ENCODE assay signal across 8 cellular contexts in the genomic region with DNA sequence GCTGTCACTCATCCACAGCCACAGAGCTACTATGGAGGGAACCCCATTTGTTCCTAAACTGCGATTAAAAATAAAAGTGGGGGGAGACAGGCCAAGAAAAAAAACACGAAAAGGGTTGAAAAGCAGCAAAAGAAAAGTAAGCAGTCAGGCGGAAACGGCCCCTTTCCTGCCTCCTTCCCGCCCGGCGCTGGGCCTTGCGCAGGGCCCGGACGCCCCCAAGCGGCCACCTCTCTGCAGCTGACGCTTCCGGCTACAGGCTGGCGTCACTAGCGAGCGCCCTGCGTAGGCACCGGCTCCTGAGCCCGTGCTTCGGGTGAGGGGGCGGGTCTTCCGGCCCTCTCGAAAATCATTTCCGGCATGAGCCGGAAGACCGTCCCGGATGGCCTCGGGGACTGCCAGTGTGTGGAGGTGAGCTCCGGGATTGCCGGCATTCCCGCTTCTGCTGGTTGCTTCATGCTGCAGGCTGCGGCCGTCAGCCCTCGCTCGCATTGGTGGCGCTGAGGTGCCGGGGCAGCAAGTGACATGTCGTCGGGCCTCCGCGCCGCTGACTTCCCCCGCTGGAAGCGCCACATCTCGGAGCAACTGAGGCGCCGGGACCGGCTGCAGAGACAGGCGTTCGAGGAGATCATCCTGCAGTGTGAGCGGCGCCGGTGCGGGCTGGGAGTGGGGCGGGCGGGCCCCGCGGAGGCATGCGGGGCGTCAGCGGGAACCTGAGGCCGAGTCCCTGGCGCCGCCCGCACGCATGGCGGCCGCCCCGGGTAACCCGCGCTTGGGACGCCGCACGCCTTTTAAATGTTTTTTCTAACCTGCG. TPM values are rescaled to one million over a fixed set of nuclear protein-coding genes. Genes with fewer than 3 reads are reported as not detected.
DNase-seq lines count a peak whose midpoint lies in the region; ATAC-seq and TF ChIP-seq lines count a peak whose summit lies in the region.

A gene (plus strand): TSS at position 368 of the 811 bp plus-strand sequence. CDS start 155 bp downstream, at position 523.

- DNase-seq in NCI-H526 treated with DMSO at 0.1 percent for 48 hours (lab: John Stamatoyannopoulos, UW) (peak; percentile 83), coronary artery (ENCODE audit: low spot score) (peak; percentile 96), left colon (peak; percentile 97 to 98)
- DNase-seq in activated CD4-positive, alpha-beta T cell treated with anti-CD3 and anti-CD28 coated beads, Interleukin-2, amount 10 ng/mL, durations not matched to agents 24 days and 14 days, result peak; percentile 99
- peak; percentile 96 for DNase-seq in stimulated activated CD4-positive, alpha-beta T cell treated with anti-CD3 and anti-CD28 coated beads, Interleukin-1b, Interleukin-23, amount 100 ng/mL, for 48 hours

- peak within 1 kb of the TSS; percentile 97 for H3K27ac Mint-ChIP-seq in activated CD4-positive, alpha-beta T cell treated with anti-CD3 and anti-CD28 coated beads, Interleukin-2, amount 10 ng/mL, durations not matched to agents 24 days and 14 days

- intact Hi-C loops in activated CD4-positive, alpha-beta T cell treated with anti-CD3 and anti-CD28 coated beads, Interleukin-2, amount 10 ng/mL, durations not matched to agents 24 days and 14 days (cut with micrococcal nuclease), result loop anchor here (1.0 to 10.0 kb wide), 10 partner anchors 17 to 645 kb away; a partner anchor contains a TSS
- intact Hi-C loops in left colon (cut with DNase I, micrococcal nuclease), result no loop called here

- H3K4me1 Mint-ChIP-seq in activated CD4-positive, alpha-beta T cell treated with anti-CD3 and anti-CD28 coated beads, Interleukin-2, amount 10 ng/mL, durations not matched to agents 24 days and 14 days, result peaks cover 58% of the 10 kb centered on the region

- H3K4me3 Mint-ChIP-seq in activated CD4-positive, alpha-beta T cell treated with anti-CD3 and anti-CD28 coated beads, Interleukin-2, amount 10 ng/mL, durations not matched to agents 24 days and 14 days, result peak within 1 kb of the TSS; percentile 87

- H3K27ac ChIP-seq in C4-2B, result peak within 1 kb of the TSS; percentile 84
- peak within 1 kb of the TSS; percentile 59 to 85 for H3K27ac ChIP-seq in coronary artery

- H3K9me3 Mint-ChIP-seq in activated CD4-positive, alpha-beta T cell treated with anti-CD3 and anti-CD28 coated beads, Interleukin-2, amount 10 ng/mL, durations not matched to agents 24 days and 14 days, result no peaks in the 10 kb centered on the region

- peak within 1 kb of the TSS; percentile 93 for H3K4me3 ChIP-seq in coronary artery

- H3K36me3 Mint-ChIP-seq in activated CD4-positive, alpha-beta T cell treated with anti-CD3 and anti-CD28 coated beads, Interleukin-2, amount 10 ng/mL, durations not matched to agents 24 days and 14 days (ENCODE audit: low read depth), result peaks cover 22% of the 10 kb centered on the region

- H3K27me3 Mint-ChIP-seq in activated CD4-positive, alpha-beta T cell treated with anti-CD3 and anti-CD28 coated beads, Interleukin-2, amount 10 ng/mL, durations not matched to agents 24 days and 14 days, result no peaks in the 10 kb centered on the region

- ATAC-seq in GM19328 (IDR thresholded peaks at IDR 0.05; ENCODE audit: unreplicated experiment) (peak; percentile 91), HG03520 (IDR thresholded peaks at IDR 0.05; ENCODE audit: unreplicated experiment) (peak; percentile 96), left colon (peak; percentile 94)

- peak; percentile 94 for TF ChIP-seq CTCF in C4-2B (conservative IDR thresholded peaks at IDR 0.05)
- TF ChIP-seq CTCF in coronary artery (IDR thresholded peaks at IDR 0.05), result peak; percentile 71

RNA-seq across cellular contexts. Expression of the gene that starts here (rescaled TPM):
- total RNA-seq in activated CD4-positive, alpha-beta T cell treated with anti-CD3 and anti-CD28 coated beads, Interleukin-2, amount 10 ng/mL, durations not matched to agents 24 days and 14 days, result 36.7 and 37.9 TPM in 2 replicates
- 10 to 100 TPM; 34.5 to 36.2 TPM for total RNA-seq in left colon

Comparison
In these comparisons a context has a peak if more than half of its experiments do, and no peak if none do; other contexts are left out.
1. Peak in every context shown above with its lines: DNase-seq, ATAC-seq, H3K4me3 ChIP-seq and H3K27ac ChIP-seq.